ENCODE assay signal across 8 cellular contexts in genomic region chr16:11396241-11397048, GRCh38. TPM values are rescaled to one million over a fixed set of nuclear protein-coding genes. Genes with fewer than 3 reads are reported as not detected.
DNase-seq lines count a peak whose midpoint lies in the region; ATAC-seq and TF ChIP-seq lines count a peak whose summit lies in the region.

No MANE protein-coding gene starts in this region.

- H3K4me3 Mint-ChIP-seq in CD4-positive, alpha-beta memory T cell = no peak overlapping the region
- no peak overlapping the region for H3K4me3 Mint-ChIP-seq in neural progenitor cell
- no peak overlapping the region for H3K4me3 Mint-ChIP-seq in stimulated activated naive CD8-positive, alpha-beta T cell treated with anti-CD3 and anti-CD28 coated beads, Interleukin-15, amount 100 ng/mL, for 72 hours

- H3K27me3 Mint-ChIP-seq in CD4-positive, alpha-beta memory T cell = no peaks in the 10 kb centered on the region
- H3K27me3 Mint-ChIP-seq in neural progenitor cell (ENCODE audit: insufficient read depth, low read depth) = peaks cover 7% of the 10 kb centered on the region
- H3K27me3 Mint-ChIP-seq in stimulated activated naive CD8-positive, alpha-beta T cell treated with anti-CD3 and anti-CD28 coated beads, Interleukin-15, amount 100 ng/mL, for 72 hours = no peaks in the 10 kb centered on the region

- POLR2A ChIA-PET in CD4-positive, alpha-beta memory T cell (lab: Charles Lee; ENCODE audit: partially characterized antibody) = no interaction called here
- POLR2A ChIA-PET in PC-9 (lab: Charles Lee; ENCODE audit: unreplicated experiment) = interaction anchor here (0.6 kb wide), 2 partner anchors 235 to 437 kb away, joined by 3 to 7 read pairs; no protein-coding TSS in a partner anchor

- H3K4me2 ChIP-seq in PC-9 = no peak overlapping the region
- no peak overlapping the region for H3K4me2 ChIP-seq in neural progenitor cell

- no peak overlapping the region for H2AFZ ChIP-seq in PC-9
- peak overlapping the region; percentile 98 for H2AFZ ChIP-seq in neural progenitor cell (replicated peaks)

- BruUV-seq in PC-9 (replicated peaks; lab: Mats Ljungman, UMichigan) = no TSS peak

- DNase-seq in CD4-positive, alpha-beta memory T cell = peak; percentile 51 to 65 (median 54)
- peak; percentile 44 for DNase-seq in HCEC 1CT
- peak in 1 of 2 experiments; percentile 82 for DNase-seq in PC-9
- DNase-seq in activated T-cell treated with anti-CD3 and anti-CD28 coated beads, Interleukin-2, amount 50 U/mL, for 48 hours = peak; percentile 83 to 84
- DNase-seq in fibroblast of pulmonary artery (ENCODE audit: low read depth) = peak; percentile 60
- peak; percentile 87 for DNase-seq in neural progenitor cell (ENCODE audit: low spot score)
- peak; percentile 59 to 64 for DNase-seq in stimulated activated naive CD8-positive, alpha-beta T cell treated with anti-CD3 and anti-CD28 coated beads, Interleukin-15, amount 100 ng/mL, for 72 hours

- no peaks in the 10 kb centered on the region for H3K9me3 Mint-ChIP-seq in CD4-positive, alpha-beta memory T cell
- no peaks in the 10 kb centered on the region for H3K9me3 Mint-ChIP-seq in neural progenitor cell
- H3K9me3 Mint-ChIP-seq in stimulated activated naive CD8-positive, alpha-beta T cell treated with anti-CD3 and anti-CD28 coated beads, Interleukin-15, amount 100 ng/mL, for 72 hours = no peaks in the 10 kb centered on the region

- no peaks in the 10 kb centered on the region for H3K79me2 ChIP-seq in PC-9 (ENCODE audit: low read depth)
- H3K79me2 ChIP-seq in neural progenitor cell (ENCODE audit: low read depth) = no peaks in the 10 kb centered on the region

- no peaks in the 10 kb centered on the region for H3K36me3 Mint-ChIP-seq in CD4-positive, alpha-beta memory T cell
- H3K36me3 Mint-ChIP-seq in neural progenitor cell = no peaks in the 10 kb centered on the region

- H3K27me3 ChIP-seq in CD4-positive, alpha-beta memory T cell (ENCODE audit: insufficient read depth, low read length) = no peaks in the 10 kb centered on the region
- no peaks in the 10 kb centered on the region for H3K27me3 ChIP-seq in PC-9 (ENCODE audit: insufficient read depth, low read depth)
- H3K27me3 ChIP-seq in neural progenitor cell = no peaks in the 10 kb centered on the region

- peaks cover 5% of the 10 kb centered on the region for H3K4me1 ChIP-seq in CD4-positive, alpha-beta memory T cell (ENCODE audit: insufficient read depth, low read length)
- 0 out of 2 replicates have a peak, but pooled peaks cover under 1% of the 10 kb centered on the region for H3K4me1 ChIP-seq in PC-9 (replicated peaks; ENCODE audit: insufficient read depth)
- no peaks in the 10 kb centered on the region for H3K4me1 ChIP-seq in neural progenitor cell

- H3K4me1 Mint-ChIP-seq in CD4-positive, alpha-beta memory T cell = peaks cover 0 to 5% (median 1%) of the 10 kb centered on the region in 4 donors
- H3K4me1 Mint-ChIP-seq in neural progenitor cell = peaks cover 8% of the 10 kb centered on the region
- H3K4me1 Mint-ChIP-seq in stimulated activated naive CD8-positive, alpha-beta T cell treated with anti-CD3 and anti-CD28 coated beads, Interleukin-15, amount 100 ng/mL, for 72 hours = peaks cover 6% of the 10 kb centered on the region

- intact Hi-C loops in CD4-positive, alpha-beta memory T cell (cut with micrococcal nuclease) = loop anchor here (1.0 to 2.0 kb wide), 2 partner anchors 136 to 318 kb away; no protein-coding TSS in a partner anchor
- intact Hi-C loops in PC-9 (cut with micrococcal nuclease; ENCODE audit: unreplicated experiment) = loop anchor here (2.0 to 10.0 kb wide), 4 partner anchors 318 to 668 kb away; no protein-coding TSS in a partner anchor

- TF ChIP-seq CTCF in PC-9 (conservative IDR thresholded peaks at IDR 0.05) (peak; percentile 99), fibroblast of pulmonary artery (IDR thresholded peaks at IDR 0.05; ENCODE audit: low read length, missing control alignments) (peak; percentile 93), neural progenitor cell (IDR thresholded peaks at IDR 0.05) (peak; percentile 99)

- H3F3A ChIP-seq in PC-9 (ENCODE audit: insufficient read depth, low read depth) = no peaks in the 10 kb centered on the region
- H3F3A ChIP-seq in neural progenitor cell (ENCODE audit: low read depth) = no peaks in the 10 kb centered on the region

- H3K9me2 ChIP-seq in PC-9 (ENCODE audit: insufficient read depth) = no peaks in the 10 kb centered on the region

- no peaks in the 10 kb centered on the region for H3K9me3 ChIP-seq in CD4-positive, alpha-beta memory T cell (ENCODE audit: control insufficient read depth in 1 of 2, low read length in 2 of 2)
- H3K9me3 ChIP-seq in PC-9 (ENCODE audit: insufficient read depth, low read depth) (no peaks in the 10 kb centered on the region), neural progenitor cell (ENCODE audit: low read depth) (no peaks in the 10 kb centered on the region)

- CTCF ChIA-PET in CD4-positive, alpha-beta memory T cell (lab: Charles Lee; ENCODE audit: partially characterized antibody) = interaction anchor here (0.6 to 4.5 kb wide), 31 partner anchors 10 to 671 kb away, joined by 3 to 44 read pairs (median 3); no protein-coding TSS in a partner anchor
- CTCF ChIA-PET in PC-9 (lab: Charles Lee) = interaction anchor here (0.5 to 0.8 kb wide), 3 partner anchors 8 to 304 kb away, joined by 3 to 6 read pairs (median 3); no protein-coding TSS in a partner anchor

- no peak overlapping the region for H3K9ac ChIP-seq in neural progenitor cell

- H3K36me3 ChIP-seq in CD4-positive, alpha-beta memory T cell (ENCODE audit: insufficient read depth, low read length) = no peaks in the 10 kb centered on the region
- H3K36me3 ChIP-seq in PC-9 (ENCODE audit: low read depth) = no peaks in the 10 kb centered on the region
- H3K36me3 ChIP-seq in neural progenitor cell = no peaks in the 10 kb centered on the region

- H3K27ac Mint-ChIP-seq in CD4-positive, alpha-beta memory T cell = peak overlapping the region in 1 of 7 donors; percentile 24
- H3K27ac Mint-ChIP-seq in neural progenitor cell = peak overlapping the region; percentile 65
- peak overlapping the region; percentile 44 to 54 for H3K27ac Mint-ChIP-seq in stimulated activated naive CD8-positive, alpha-beta T cell treated with anti-CD3 and anti-CD28 coated beads, Interleukin-15, amount 100 ng/mL, for 72 hours

- no peak overlapping the region for H3K27ac ChIP-seq in CD4-positive, alpha-beta memory T cell (ENCODE audit: low read depth, low read length)
- H3K27ac ChIP-seq in PC-9 = no peak overlapping the region
- H3K27ac ChIP-seq in neural progenitor cell = no peak overlapping the region

- no peak overlapping the region for H3K4me3 ChIP-seq in CD4-positive, alpha-beta memory T cell (ENCODE audit: low read length in 2 of 2)
- H3K4me3 ChIP-seq in PC-9 = no peak overlapping the region
- H3K4me3 ChIP-seq in fibroblast of pulmonary artery (replicated peaks; ENCODE audit: low read depth, low read length) = no peak overlapping the region
- H3K4me3 ChIP-seq in neural progenitor cell = no peak overlapping the region

- peak; percentile 58 for ATAC-seq in stimulated activated naive CD8-positive, alpha-beta T cell treated with anti-CD3 and anti-CD28 coated beads, Interleukin-15, amount 100 ng/mL, for 72 hours
- ATAC-seq in HG03342 (IDR thresholded peaks at IDR 0.05; ENCODE audit: unreplicated experiment) = no peak

- no peaks in the 10 kb centered on the region for H4K20me1 ChIP-seq in PC-9 (ENCODE audit: insufficient read depth)
- no peaks in the 10 kb centered on the region for H4K20me1 ChIP-seq in neural progenitor cell (ENCODE audit: low read depth)

RNA-seq across cellular contexts. Expression of gene RMI2, which starts 51.2 kb away (rescaled TPM):
- 1 to 10 TPM; 1.5 to 1.8 TPM for total RNA-seq in CD4-positive, alpha-beta memory T cell
- 1 to 10 TPM; 1.5 to 4.0 TPM for polyA plus RNA-seq in CD4-positive, alpha-beta memory T cell
- total RNA-seq in PC-9 (2021) (29.0 and 38.0 TPM in 2 replicates), neural progenitor cell (ENCODE audit: low replicate concordance) (56.1 and 68.6 TPM in 2 replicates)

Comparison
In these comparisons a context has a peak if more than half of its experiments do, and no peak if none do; other contexts are left out.
1. RNA of gene RMI2, which starts 51.2 kb away (total RNA-seq): 56.1 to 68.6 TPM in neural progenitor cell and 29.0 to 38.0 TPM in PC-9; 1.5 to 1.8 TPM in CD4-positive, alpha-beta memory T cell; every median in the first group is over 10 times any median in the second.
2. Peak in every context shown above with its lines, with median percentiles within 50 percentile points of each other: CTCF ChIP-seq.